Comparison of ENCODE assay signal across 8 cellular contexts in genomic region chr2:234500394-234501006, GRCh38. TPM values are rescaled to one million over a fixed set of nuclear protein-coding genes. Genes with fewer than 3 reads are reported as not detected.
A peak's percentile ranks its signal among the peaks of the same experiment; 100 is the strongest.
DNase-seq lines count a peak whose midpoint lies in the region; ATAC-seq and TF ChIP-seq lines count a peak whose summit lies in the region.

No MANE protein-coding gene starts in this region.

- WGBS in SK-N-SH (ENCODE audit: low lambda C conversion rate): 66% methylated on average over 9 of the region's 9 CpGs

- H3K9me3 ChIP-seq in SK-N-SH: no peaks in the 10 kb centered on the region
- no peaks in the 10 kb centered on the region for H3K9me3 ChIP-seq in adipocyte (ENCODE audit: control insufficient read depth, low read length)

- H3K4me2 ChIP-seq in KMS-11 (no peak overlapping the region), SK-N-SH (no peak overlapping the region)

- H3K4me3 ChIP-seq in KMS-11 (IDR thresholded peaks at IDR 0.05; ENCODE audit: insufficient read depth, low read depth, low read length): no peak overlapping the region
- H3K4me3 ChIP-seq in SK-N-SH (ENCODE audit: low read depth in 2 of 2, low read length in 1 of 2): no peak overlapping the region
- H3K4me3 ChIP-seq in adipocyte (ENCODE audit: low read length): no peak overlapping the region

- H3K27ac ChIP-seq in KMS-11 (no peak overlapping the region), SK-N-SH (ENCODE audit: low read depth in 2 of 2, low read length in 1 of 2) (no peak overlapping the region)

- H3F3A ChIP-seq in SK-N-SH (replicated peaks; ENCODE audit: insufficient read depth): peaks cover 14% of the 10 kb centered on the region

- H3K36me3 ChIP-seq in KMS-11 (ENCODE audit: insufficient read depth): no peaks in the 10 kb centered on the region
- no peaks in the 10 kb centered on the region for H3K36me3 ChIP-seq in SK-N-SH (replicated peaks in 1 of 2; ENCODE audit: control insufficient read depth in 1 of 2, insufficient read depth in 2 of 2, low read length in 1 of 2)
- no peaks in the 10 kb centered on the region for H3K36me3 ChIP-seq in adipocyte (ENCODE audit: control insufficient read depth, insufficient read depth, low read length, severe bottlenecking)

- POLR2A ChIA-PET in SK-N-SH (lab: Yijun Ruan, JAX): no interaction called here

- H4K20me1 ChIP-seq in KMS-11 (ENCODE audit: insufficient read depth) (no peaks in the 10 kb centered on the region), SK-N-SH (ENCODE audit: insufficient read depth) (peaks cover 8% of the 10 kb centered on the region; the same call in 1 of the 2 replicates)

- peak; percentile 93 for TF ChIP-seq RAD21 in SK-N-SH (IDR thresholded peaks at IDR 0.05; ENCODE audit: low read length)

- peaks cover 4% of the 10 kb centered on the region for H3K4me1 ChIP-seq in KMS-11 (ENCODE audit: low read depth, poor library complexity, severe bottlenecking)
- peaks cover 6 to 8% of the 10 kb centered on the region in 2 experiments; a peak in 2 of 4 replicates for H3K4me1 ChIP-seq in SK-N-SH (ENCODE audit: control insufficient read depth in 1 of 2, insufficient read depth in 2 of 2, low read depth in 1 of 2, low read length in 1 of 2)
- peaks cover 8% of the 10 kb centered on the region for H3K4me1 ChIP-seq in adipocyte (ENCODE audit: control insufficient read depth, insufficient read depth, low read length)

- no peak for TF ChIP-seq EP300 in SK-N-SH (IDR thresholded peaks at IDR 0.05; ENCODE audit: borderline replicate concordance in 1 of 2, low read depth in 1 of 2, low read length in 1 of 2)

- TF ChIP-seq CTCF in KMS-11 (conservative IDR thresholded peaks at IDR 0.05; ENCODE audit: low read depth, low read length) (peak; percentile 69), SK-N-SH (IDR thresholded peaks at IDR 0.05) (peak; percentile 64)

- CTCF ChIA-PET in SK-N-SH (lab: Yijun Ruan, JAX): interaction anchor here (0.6 to 4.2 kb wide), 38 partner anchors 10 to 616 kb away, joined by 3 to 55 read pairs (median 4); no protein-coding TSS in a partner anchor

- peak; percentile 46 for ATAC-seq in GM21515 (IDR thresholded peaks at IDR 0.05; ENCODE audit: unreplicated experiment)

- H3K79me2 ChIP-seq in KMS-11 (ENCODE audit: insufficient read depth, low read depth) (no peaks in the 10 kb centered on the region), SK-N-SH (ENCODE audit: insufficient read depth) (peaks cover 9% of the 10 kb centered on the region)

- H3K27me3 ChIP-seq in KMS-11 (ENCODE audit: insufficient read depth, low read depth) (no peaks in the 10 kb centered on the region), SK-N-SH (ENCODE audit: insufficient read depth) (no peaks in the 10 kb centered on the region), adipocyte (replicated peaks; ENCODE audit: control insufficient read depth, insufficient read depth, low read length) (peaks cover 4% of the 10 kb centered on the region)

- DNase-seq in DMS53 treated with DMSO at 0.1 percent for 48 hours (lab: John Stamatoyannopoulos, UW; ENCODE audit: unreplicated experiment) (peak; percentile 59), SK-N-SH (peak; percentile 61), adipocyte (ENCODE audit: low read depth) (peak; percentile 77), hepatic stellate cell (ENCODE audit: low spot score) (peak; percentile 41), SKM-1 treated with dmso at 0.1 percent for 144 hours (lab: John Stamatoyannopoulos, UW; ENCODE audit: unreplicated experiment) (no peak)
- DNase-seq in stimulated activated CD4-positive, alpha-beta T cell treated with anti-CD3 and anti-CD28 coated beads, Interleukin-1b, Interleukin-23, amount 100 ng/mL, for 48 hours: peak; percentile 75

- H3K9ac ChIP-seq in KMS-11 (no peak overlapping the region), SK-N-SH (no peak overlapping the region), adipocyte (ENCODE audit: low read length) (no peak overlapping the region)

- H3K9me2 ChIP-seq in SK-N-SH: no peaks in the 10 kb centered on the region

- H2AFZ ChIP-seq in KMS-11 (ENCODE audit: low read depth) (no peak overlapping the region), SK-N-SH (ENCODE audit: low read depth) (no peak overlapping the region)

TF ChIP-seq in SK-N-SH, 30 proteins besides CTCF, POLR2A, EP300 and RAD21:
- TF ChIP-seq SIN3A (IDR thresholded peaks at IDR 0.05; ENCODE audit: borderline replicate concordance, low read depth, low read length) (no peak), TCF12 (IDR thresholded peaks at IDR 0.05) (no peak), SMC3 (IDR thresholded peaks at IDR 0.05; ENCODE audit: low read depth, low read length) (peak; percentile 92), RCOR1 (IDR thresholded peaks at IDR 0.05; ENCODE audit: low read length) (no peak), MEF2A (IDR thresholded peaks at IDR 0.05; ENCODE audit: borderline replicate concordance, low read depth) (no peak), YY1 (IDR thresholded peaks at IDR 0.05; ENCODE audit: low read depth) (no peak)
- TF ChIP-seq, protein P1, sequence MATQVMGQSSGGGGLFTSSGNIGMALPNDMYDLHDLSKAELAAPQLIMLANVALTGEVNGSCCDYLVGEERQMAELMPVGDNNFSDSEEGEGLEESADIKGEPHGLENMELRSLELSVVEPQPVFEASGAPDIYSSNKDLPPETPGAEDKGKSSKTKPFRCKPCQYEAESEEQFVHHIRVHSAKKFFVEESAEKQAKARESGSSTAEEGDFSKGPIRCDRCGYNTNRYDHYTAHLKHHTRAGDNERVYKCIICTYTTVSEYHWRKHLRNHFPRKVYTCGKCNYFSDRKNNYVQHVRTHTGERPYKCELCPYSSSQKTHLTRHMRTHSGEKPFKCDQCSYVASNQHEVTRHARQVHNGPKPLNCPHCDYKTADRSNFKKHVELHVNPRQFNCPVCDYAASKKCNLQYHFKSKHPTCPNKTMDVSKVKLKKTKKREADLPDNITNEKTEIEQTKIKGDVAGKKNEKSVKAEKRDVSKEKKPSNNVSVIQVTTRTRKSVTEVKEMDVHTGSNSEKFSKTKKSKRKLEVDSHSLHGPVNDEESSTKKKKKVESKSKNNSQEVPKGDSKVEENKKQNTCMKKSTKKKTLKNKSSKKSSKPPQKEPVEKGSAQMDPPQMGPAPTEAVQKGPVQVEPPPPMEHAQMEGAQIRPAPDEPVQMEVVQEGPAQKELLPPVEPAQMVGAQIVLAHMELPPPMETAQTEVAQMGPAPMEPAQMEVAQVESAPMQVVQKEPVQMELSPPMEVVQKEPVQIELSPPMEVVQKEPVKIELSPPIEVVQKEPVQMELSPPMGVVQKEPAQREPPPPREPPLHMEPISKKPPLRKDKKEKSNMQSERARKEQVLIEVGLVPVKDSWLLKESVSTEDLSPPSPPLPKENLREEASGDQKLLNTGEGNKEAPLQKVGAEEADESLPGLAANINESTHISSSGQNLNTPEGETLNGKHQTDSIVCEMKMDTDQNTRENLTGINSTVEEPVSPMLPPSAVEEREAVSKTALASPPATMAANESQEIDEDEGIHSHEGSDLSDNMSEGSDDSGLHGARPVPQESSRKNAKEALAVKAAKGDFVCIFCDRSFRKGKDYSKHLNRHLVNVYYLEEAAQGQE (IDR thresholded peaks at IDR 0.05; ENCODE audit: low read depth, low read length): no peak

RNA-seq across cellular contexts. Expression of gene ARL4C, which starts 3.6 kb away (rescaled TPM):
- polyA plus RNA-seq in SK-N-SH (2012; rRNA removed): 20.6 and 24.0 TPM in 2 replicates
- polyA plus RNA-seq in SK-N-SH (2012; cell fraction: cytosol; rRNA removed): 22.6 and 24.1 TPM in 2 replicates
- polyA plus RNA-seq in SK-N-SH (2012; cell fraction: nucleus; rRNA removed): 12.1 and 13.3 TPM in 2 replicates
